ENCODE assay signal across 11 cellular contexts in the genomic region with DNA sequence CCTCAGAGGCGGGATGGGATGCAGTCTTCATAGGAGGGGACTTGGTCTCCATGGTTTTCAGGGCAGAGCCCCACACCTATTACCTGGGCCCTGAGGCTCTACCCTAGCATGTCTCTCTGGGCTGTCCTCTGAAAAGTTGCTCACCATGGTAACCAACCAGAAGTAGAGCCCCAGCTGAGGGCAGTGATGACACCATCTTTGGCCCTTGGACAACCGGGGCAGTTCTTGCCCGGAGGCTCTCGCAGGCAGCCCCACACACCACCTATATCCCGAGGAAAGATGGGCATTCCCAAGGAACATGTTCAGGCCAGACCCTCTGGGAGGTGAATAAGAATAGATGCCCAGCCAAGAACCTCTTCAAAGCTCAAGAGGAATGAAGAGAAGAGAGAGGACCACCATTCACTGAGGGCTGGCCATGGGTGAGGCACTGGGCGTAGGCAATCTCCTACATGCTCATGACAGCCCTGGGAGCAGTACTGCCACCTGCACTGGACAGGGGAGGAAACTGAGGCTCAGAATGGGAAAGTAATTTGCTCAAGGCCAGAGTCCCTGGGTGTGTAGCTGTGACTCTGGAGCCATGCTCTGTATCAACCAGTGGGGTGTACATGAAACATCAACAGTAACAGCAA.
A peak's percentile ranks its signal among the peaks of the same experiment; 100 is the strongest.
DNase-seq lines count a peak whose midpoint lies in the region; ATAC-seq and TF ChIP-seq lines count a peak whose summit lies in the region.
"Had no signal": no experiment of that assay in that cellular context is flagged by ENCODE, and none has a peak within 500 bp of the region (broad histone marks: within the 10 kb centered on the region; RNA-seq: fewer than 3 reads in every experiment).

No MANE protein-coding gene starts in this region.

- H3K4me2 ChIP-seq in SK-N-SH: peak overlapping the region; percentile 38

- no peak for TF ChIP-seq CTCF in SK-N-SH (IDR thresholded peaks at IDR 0.05)
- no peak for TF ChIP-seq CTCF in brain microvascular endothelial cell (IDR thresholded peaks at IDR 0.05; ENCODE audit: low read depth, low read length, missing control alignments)
- TF ChIP-seq CTCF in lung (IDR thresholded peaks at IDR 0.05; ENCODE audit: control extremely low read depth, extremely low read depth): no peak

- no peak for TF ChIP-seq RAD21 in SK-N-SH (IDR thresholded peaks at IDR 0.05; ENCODE audit: low read length)

- peaks cover 23% of the 10 kb centered on the region for H3F3A ChIP-seq in SK-N-SH (replicated peaks; ENCODE audit: insufficient read depth)

- H3K9me2 ChIP-seq in SK-N-SH: no peaks in the 10 kb centered on the region

- no peaks in the 10 kb centered on the region for H3K36me3 ChIP-seq in SK-N-SH (replicated peaks in 1 of 2; ENCODE audit: control insufficient read depth in 1 of 2, insufficient read depth in 2 of 2, low read length in 1 of 2)
- no peaks in the 10 kb centered on the region for H3K36me3 ChIP-seq in brain microvascular endothelial cell (replicated peaks)
- no peaks in the 10 kb centered on the region for H3K36me3 ChIP-seq in lung (ENCODE audit: control insufficient read depth in 2 of 2, insufficient read depth in 2 of 2, low read length in 2 of 2)

- WGBS in SK-N-SH (ENCODE audit: low lambda C conversion rate): 81% methylated on average over 6 of the region's 6 CpGs
- WGBS in lung, 2 donors: 77 to 80% methylated on average over 6 of the region's 6 CpGs

- peak overlapping the region in 1 of 2 experiments; percentile 98; a peak in 2 of 4 replicates for H3K27ac ChIP-seq in SK-N-SH (ENCODE audit: low read depth in 2 of 2, low read length in 1 of 2)
- H3K27ac ChIP-seq in brain microvascular endothelial cell: peak overlapping the region; percentile 88
- H3K27ac ChIP-seq in lung (ENCODE audit: low read depth in 1 of 2, low read length in 1 of 2): peak overlapping the region; percentile 88 to 91
- H3K27ac ChIP-seq in substantia nigra (ENCODE audit: low read depth, low read length, poor library complexity, severe bottlenecking): peak overlapping the region; percentile 49
- H3K27ac ChIP-seq: 22Rv1 had no signal

- TF ChIP-seq EP300 in SK-N-SH (IDR thresholded peaks at IDR 0.05; ENCODE audit: borderline replicate concordance in 1 of 2, low read depth in 1 of 2, low read length in 1 of 2): no peak

- no peak for DNase-seq in SK-N-SH
- no peak for DNase-seq in brain microvascular endothelial cell
- no peak for DNase-seq in lung (ENCODE audit: low spot score)
- no peak for DNase-seq in substantia nigra (lab: John Stamatoyannopoulos, UW)
- DNase-seq in midbrain (lab: John Stamatoyannopoulos, UW): no peak
- DNase-seq in NCI-H226: no peak
- DNase-seq: activated B cell treated with CpG ODN at 0.5 μM for 24 hours, naive B cell had no signal

- peak overlapping the region; percentile 66 for H3K9ac ChIP-seq in SK-N-SH

- ATAC-seq in SK-N-SH treated with all-trans-retinoic acid at 6 μM for 48 hours (no peak), lung (ENCODE audit: insufficient read depth, low FRiP score) (no peak), HG02763 (IDR thresholded peaks at IDR 0.05; ENCODE audit: unreplicated experiment) (no peak)

- in situ Hi-C loops in brain microvascular endothelial cell (cut with HindIII; ENCODE audit: low pct_ligation_motif_present, low sequenced_read_pairs): no loop called here

- H3K4me3 ChIP-seq in SK-N-SH (ENCODE audit: low read depth in 2 of 2, low read length in 1 of 2) (no peak overlapping the region), brain microvascular endothelial cell (ENCODE audit: low read depth, low read length) (no peak overlapping the region), lung (no peak overlapping the region)

- no peak overlapping the region; the same call in 1 of the 2 replicates for H2AFZ ChIP-seq in SK-N-SH (ENCODE audit: low read depth)

- POLR2A ChIA-PET in SK-N-SH (lab: Yijun Ruan, JAX): interaction anchor here (3.9 kb wide), 1 partner anchor 131 kb away, joined by 17 read pairs; a partner anchor contains a TSS

- CTCF ChIA-PET in SK-N-SH (lab: Yijun Ruan, JAX): interaction anchor here (0.9 to 1.1 kb wide), 2 partner anchors 10 to 23 kb away, joined by 3 read pairs; no protein-coding TSS in a partner anchor

- no peaks in the 10 kb centered on the region for H3K9me3 ChIP-seq in SK-N-SH
- peaks cover 0 to 3% of the 10 kb centered on the region in 2 donors for H3K9me3 ChIP-seq in lung (ENCODE audit: control insufficient read depth in 2 of 2, insufficient read depth in 1 of 2, low read length in 1 of 2)

- H3K27me3 ChIP-seq in SK-N-SH (ENCODE audit: insufficient read depth) (no peaks in the 10 kb centered on the region), brain microvascular endothelial cell (replicated peaks) (no peaks in the 10 kb centered on the region), lung (ENCODE audit: control insufficient read depth, insufficient read depth) (no peaks in the 10 kb centered on the region)

- H3K79me2 ChIP-seq in SK-N-SH (ENCODE audit: insufficient read depth): no peaks in the 10 kb centered on the region

- no peaks in the 10 kb centered on the region for H4K20me1 ChIP-seq in SK-N-SH (ENCODE audit: insufficient read depth)

- peaks cover 31 to 45% of the 10 kb centered on the region in 2 experiments; a peak in 3 of 4 replicates for H3K4me1 ChIP-seq in SK-N-SH (ENCODE audit: control insufficient read depth in 1 of 2, insufficient read depth in 2 of 2, low read depth in 1 of 2, low read length in 1 of 2)
- H3K4me1 ChIP-seq in lung (ENCODE audit: control insufficient read depth in 2 of 2, insufficient read depth in 2 of 2, low read length in 2 of 2): peaks cover 16 to 29% of the 10 kb centered on the region in 2 donors

TF ChIP-seq in SK-N-SH, 30 proteins besides CTCF, POLR2A, EP300 and RAD21 (continues in another document):
- TF ChIP-seq TCF12 (IDR thresholded peaks at IDR 0.05): no peak
- TF ChIP-seq RFX5 (IDR thresholded peaks at IDR 0.05; ENCODE audit: low read length): no peak
- no peak for TF ChIP-seq POLR2AphosphoS5 (IDR thresholded peaks at IDR 0.05; ENCODE audit: low read depth, low read length)
- TF ChIP-seq TEAD4 (IDR thresholded peaks at IDR 0.05; ENCODE audit: borderline replicate concordance, insufficient read depth): no peak
- TF ChIP-seq MXI1 (IDR thresholded peaks at IDR 0.05; ENCODE audit: low read depth, low read length): no peak
- no peak for TF ChIP-seq RCOR1 (IDR thresholded peaks at IDR 0.05; ENCODE audit: low read length)
- no peak for TF ChIP-seq TAF1 (IDR thresholded peaks at IDR 0.05; ENCODE audit: borderline replicate concordance, low read depth, low read length)
- no peak for TF ChIP-seq NFIC (IDR thresholded peaks at IDR 0.05; ENCODE audit: borderline replicate concordance)
- no peak for TF ChIP-seq YY1 (IDR thresholded peaks at IDR 0.05; ENCODE audit: low read depth)
- no peak for TF ChIP-seq ELF1 (IDR thresholded peaks at IDR 0.05)
- no peak for TF ChIP-seq FOXM1 (IDR thresholded peaks at IDR 0.05; ENCODE audit: low read depth)
- TF ChIP-seq, protein P1, sequence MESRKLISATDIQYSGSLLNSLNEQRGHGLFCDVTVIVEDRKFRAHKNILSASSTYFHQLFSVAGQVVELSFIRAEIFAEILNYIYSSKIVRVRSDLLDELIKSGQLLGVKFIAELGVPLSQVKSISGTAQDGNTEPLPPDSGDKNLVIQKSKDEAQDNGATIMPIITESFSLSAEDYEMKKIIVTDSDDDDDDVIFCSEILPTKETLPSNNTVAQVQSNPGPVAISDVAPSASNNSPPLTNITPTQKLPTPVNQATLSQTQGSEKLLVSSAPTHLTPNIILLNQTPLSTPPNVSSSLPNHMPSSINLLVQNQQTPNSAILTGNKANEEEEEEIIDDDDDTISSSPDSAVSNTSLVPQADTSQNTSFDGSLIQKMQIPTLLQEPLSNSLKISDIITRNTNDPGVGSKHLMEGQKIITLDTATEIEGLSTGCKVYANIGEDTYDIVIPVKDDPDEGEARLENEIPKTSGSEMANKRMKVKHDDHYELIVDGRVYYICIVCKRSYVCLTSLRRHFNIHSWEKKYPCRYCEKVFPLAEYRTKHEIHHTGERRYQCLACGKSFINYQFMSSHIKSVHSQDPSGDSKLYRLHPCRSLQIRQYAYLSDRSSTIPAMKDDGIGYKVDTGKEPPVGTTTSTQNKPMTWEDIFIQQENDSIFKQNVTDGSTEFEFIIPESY (IDR thresholded peaks at IDR 0.05; ENCODE audit: borderline replicate concordance, low read depth): no peak
- TF ChIP-seq NRF1 (IDR thresholded peaks at IDR 0.05; ENCODE audit: low read depth, low read length): no peak

TF ChIP-seq in SK-N-SH treated with all-trans-retinoic acid at 6 μM for 48 hours, 23 proteins besides CTCF, POLR2A, EP300 and RAD21 (continues in another document):
- TF ChIP-seq, protein P2, sequence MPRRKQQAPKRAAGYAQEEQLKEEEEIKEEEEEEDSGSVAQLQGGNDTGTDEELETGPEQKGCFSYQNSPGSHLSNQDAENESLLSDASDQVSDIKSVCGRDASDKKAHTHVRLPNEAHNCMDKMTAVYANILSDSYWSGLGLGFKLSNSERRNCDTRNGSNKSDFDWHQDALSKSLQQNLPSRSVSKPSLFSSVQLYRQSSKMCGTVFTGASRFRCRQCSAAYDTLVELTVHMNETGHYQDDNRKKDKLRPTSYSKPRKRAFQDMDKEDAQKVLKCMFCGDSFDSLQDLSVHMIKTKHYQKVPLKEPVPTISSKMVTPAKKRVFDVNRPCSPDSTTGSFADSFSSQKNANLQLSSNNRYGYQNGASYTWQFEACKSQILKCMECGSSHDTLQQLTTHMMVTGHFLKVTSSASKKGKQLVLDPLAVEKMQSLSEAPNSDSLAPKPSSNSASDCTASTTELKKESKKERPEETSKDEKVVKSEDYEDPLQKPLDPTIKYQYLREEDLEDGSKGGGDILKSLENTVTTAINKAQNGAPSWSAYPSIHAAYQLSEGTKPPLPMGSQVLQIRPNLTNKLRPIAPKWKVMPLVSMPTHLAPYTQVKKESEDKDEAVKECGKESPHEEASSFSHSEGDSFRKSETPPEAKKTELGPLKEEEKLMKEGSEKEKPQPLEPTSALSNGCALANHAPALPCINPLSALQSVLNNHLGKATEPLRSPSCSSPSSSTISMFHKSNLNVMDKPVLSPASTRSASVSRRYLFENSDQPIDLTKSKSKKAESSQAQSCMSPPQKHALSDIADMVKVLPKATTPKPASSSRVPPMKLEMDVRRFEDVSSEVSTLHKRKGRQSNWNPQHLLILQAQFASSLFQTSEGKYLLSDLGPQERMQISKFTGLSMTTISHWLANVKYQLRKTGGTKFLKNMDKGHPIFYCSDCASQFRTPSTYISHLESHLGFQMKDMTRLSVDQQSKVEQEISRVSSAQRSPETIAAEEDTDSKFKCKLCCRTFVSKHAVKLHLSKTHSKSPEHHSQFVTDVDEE (CRISPR knock-in tag; IDR thresholded peaks at IDR 0.05): no peak
